8 cellular contexts compared by ENCODE assay signal in genomic region chr12:49553512-49554088, GRCh38. TPM values are rescaled to one million over a fixed set of nuclear protein-coding genes. Genes with fewer than 3 reads are reported as not detected.
DNase-seq lines count a peak whose midpoint lies in the region; ATAC-seq and TF ChIP-seq lines count a peak whose summit lies in the region.

No MANE protein-coding gene starts in this region.

- intact Hi-C loops in sciatic nerve (cut with DNase I): no loop called here

- peak; percentile 68 for ATAC-seq in SK-N-SH treated with all-trans-retinoic acid at 6 μM for 48 hours
- no peak for ATAC-seq in GM19324 (IDR thresholded peaks at IDR 0.05; ENCODE audit: low FRiP score, unreplicated experiment)
- no peak for ATAC-seq in sciatic nerve

- no peak overlapping the region for H3K4me3 ChIP-seq in Loucy (ENCODE audit: low read length, poor library complexity, severe bottlenecking)

- no peaks in the 10 kb centered on the region for H3K79me2 ChIP-seq in Loucy (ENCODE audit: insufficient read depth, low read length)

- DNase-seq in ELR (ENCODE audit: low read depth) (peak; percentile 69), islet precursor cell (peak; percentile 61), EL (no peak), GM03348 (ENCODE audit: low spot score) (no peak), sciatic nerve (ENCODE audit: low spot score) (no peak)

- H3K9me3 ChIP-seq in Loucy (ENCODE audit: insufficient read depth, low read depth, low read length): no peaks in the 10 kb centered on the region

- H4K20me1 ChIP-seq in Loucy (ENCODE audit: insufficient read depth, low read length, poor library complexity, severe bottlenecking): no peaks in the 10 kb centered on the region

- H3K9me2 ChIP-seq in Loucy (replicated peaks; ENCODE audit: low read depth, low read length): no peaks in the 10 kb centered on the region

- H3K9ac ChIP-seq in Loucy (ENCODE audit: low read depth, low read length, poor library complexity, severe bottlenecking): peak overlapping the region; percentile 52

- peaks cover 2% of the 10 kb centered on the region; the same call in 1 of the 2 replicates for H3K36me3 ChIP-seq in Loucy (ENCODE audit: insufficient read depth, low read length)

- peak overlapping the region; percentile 58 for H3K4me2 ChIP-seq in Loucy (ENCODE audit: low read depth, low read length, poor library complexity, severe bottlenecking)

- TF ChIP-seq CTCF in Loucy (conservative IDR thresholded peaks at IDR 0.05; ENCODE audit: low read length): peak; percentile 83

- H3K27me3 ChIP-seq in Loucy (ENCODE audit: insufficient read depth, low read length, poor library complexity, severe bottlenecking): no peaks in the 10 kb centered on the region

- no peaks in the 10 kb centered on the region for H3F3A ChIP-seq in Loucy (ENCODE audit: low read depth)

- no peak overlapping the region for H2AFZ ChIP-seq in Loucy (ENCODE audit: low read length)

- H3K4me1 ChIP-seq in Loucy (ENCODE audit: insufficient read depth, low read length, poor library complexity, severe bottlenecking): peaks cover 23% of the 10 kb centered on the region

TF ChIP-seq in SK-N-SH treated with all-trans-retinoic acid at 6 μM for 48 hours, 23 proteins besides CTCF, POLR2A, EP300 and RAD21:
- TF ChIP-seq GLIS3 (CRISPR knock-in tag; IDR thresholded peaks at IDR 0.05) (no peak), ESRRG (CRISPR knock-in tag; IDR thresholded peaks at IDR 0.05) (no peak), ZNF8 (CRISPR knock-in tag; IDR thresholded peaks at IDR 0.05) (no peak), OSR1 (CRISPR knock-in tag; IDR thresholded peaks at IDR 0.05) (no peak), PPARA (CRISPR knock-in tag; IDR thresholded peaks at IDR 0.05; ENCODE audit: borderline replicate concordance) (no peak), TOX (CRISPR knock-in tag; IDR thresholded peaks at IDR 0.05; ENCODE audit: borderline replicate concordance) (no peak), RARB (CRISPR knock-in tag; IDR thresholded peaks at IDR 0.05) (no peak), CSDC2 (CRISPR knock-in tag; IDR thresholded peaks at IDR 0.05) (no peak), BACH2 (CRISPR knock-in tag; IDR thresholded peaks at IDR 0.05; ENCODE audit: borderline replicate concordance) (no peak), TCF4 (CRISPR knock-in tag; IDR thresholded peaks at IDR 0.05; ENCODE audit: borderline replicate concordance) (no peak), ZFP30 (CRISPR knock-in tag; IDR thresholded peaks at IDR 0.05) (no peak), SNAI2 (CRISPR knock-in tag; IDR thresholded peaks at IDR 0.05) (no peak), CSRNP3 (CRISPR knock-in tag; IDR thresholded peaks at IDR 0.05) (no peak), ZFP3 (CRISPR knock-in tag; IDR thresholded peaks at IDR 0.05) (no peak), ARNTL (CRISPR knock-in tag; IDR thresholded peaks at IDR 0.05; ENCODE audit: borderline replicate concordance, low read depth) (no peak), ISL1 (CRISPR knock-in tag; IDR thresholded peaks at IDR 0.05) (no peak), ZNF70 (CRISPR knock-in tag; IDR thresholded peaks at IDR 0.05) (no peak)
- TF ChIP-seq, protein P1, sequence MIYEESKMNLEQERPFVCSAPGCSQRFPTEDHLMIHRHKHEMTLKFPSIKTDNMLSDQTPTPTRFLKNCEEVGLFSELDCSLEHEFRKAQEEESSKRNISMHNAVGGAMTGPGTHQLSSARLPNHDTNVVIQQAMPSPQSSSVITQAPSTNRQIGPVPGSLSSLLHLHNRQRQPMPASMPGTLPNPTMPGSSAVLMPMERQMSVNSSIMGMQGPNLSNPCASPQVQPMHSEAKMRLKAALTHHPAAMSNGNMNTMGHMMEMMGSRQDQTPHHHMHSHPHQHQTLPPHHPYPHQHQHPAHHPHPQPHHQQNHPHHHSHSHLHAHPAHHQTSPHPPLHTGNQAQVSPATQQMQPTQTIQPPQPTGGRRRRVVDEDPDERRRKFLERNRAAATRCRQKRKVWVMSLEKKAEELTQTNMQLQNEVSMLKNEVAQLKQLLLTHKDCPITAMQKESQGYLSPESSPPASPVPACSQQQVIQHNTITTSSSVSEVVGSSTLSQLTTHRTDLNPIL (CRISPR knock-in tag; IDR thresholded peaks at IDR 0.05; ENCODE audit: low read depth): no peak
- TF ChIP-seq, protein P2, sequence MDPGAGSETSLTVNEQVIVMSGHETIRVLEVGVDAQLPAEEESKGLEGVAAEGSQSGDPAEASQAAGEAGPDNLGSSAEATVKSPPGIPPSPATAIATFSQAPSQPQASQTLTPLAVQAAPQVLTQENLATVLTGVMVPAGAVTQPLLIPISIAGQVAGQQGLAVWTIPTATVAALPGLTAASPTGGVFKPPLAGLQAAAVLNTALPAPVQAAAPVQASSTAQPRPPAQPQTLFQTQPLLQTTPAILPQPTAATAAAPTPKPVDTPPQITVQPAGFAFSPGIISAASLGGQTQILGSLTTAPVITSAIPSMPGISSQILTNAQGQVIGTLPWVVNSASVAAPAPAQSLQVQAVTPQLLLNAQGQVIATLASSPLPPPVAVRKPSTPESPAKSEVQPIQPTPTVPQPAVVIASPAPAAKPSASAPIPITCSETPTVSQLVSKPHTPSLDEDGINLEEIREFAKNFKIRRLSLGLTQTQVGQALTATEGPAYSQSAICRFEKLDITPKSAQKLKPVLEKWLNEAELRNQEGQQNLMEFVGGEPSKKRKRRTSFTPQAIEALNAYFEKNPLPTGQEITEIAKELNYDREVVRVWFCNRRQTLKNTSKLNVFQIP (CRISPR knock-in tag; IDR thresholded peaks at IDR 0.05; ENCODE audit: borderline replicate concordance, low read depth): no peak

RNA-seq across cellular contexts. Expression of gene MCRS1, which starts 14.3 kb away (rescaled TPM):
- total RNA-seq in sciatic nerve: 39.3 TPM

RNA-seq across cellular contexts. Expression of gene KCNH3, which starts 14.8 kb away (rescaled TPM):
- 0.27 TPM for total RNA-seq in sciatic nerve

RNA-seq across cellular contexts. Expression of gene FAM186B, which starts 51.8 kb away (rescaled TPM):
- 0.36 TPM for total RNA-seq in sciatic nerve

Comparison
In these comparisons a context has a peak if more than half of its experiments do, and no peak if none do; other contexts are left out.
1. DNase-seq: peak in ELR (single experiment) and islet precursor cell (single experiment); none in EL (single experiment), GM03348 (single experiment) and sciatic nerve (single experiment).